Comparison of ENCODE assay signal across 19 cellular contexts in the genomic region with DNA sequence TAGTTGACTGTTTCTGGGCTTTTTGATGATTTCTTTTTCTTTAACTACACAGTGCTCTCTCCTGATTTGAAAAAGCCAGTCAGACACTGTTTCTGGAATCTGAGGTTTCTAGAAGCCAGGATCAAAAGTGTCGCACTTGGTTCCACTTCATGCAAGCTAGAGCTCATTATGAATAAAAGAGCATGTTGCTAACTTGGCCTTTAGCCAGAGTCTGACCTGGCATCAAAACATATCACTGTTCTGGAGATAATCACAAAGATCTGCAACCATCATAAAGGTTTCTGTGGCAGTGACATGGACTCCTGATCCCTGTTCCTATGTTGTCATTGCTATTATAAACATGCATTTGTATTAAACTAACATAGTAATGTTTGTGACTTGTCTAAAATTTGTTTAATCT.
A peak's percentile ranks its signal among the peaks of the same experiment; 100 is the strongest.
DNase-seq lines count a peak whose midpoint lies in the region; FAIRE-seq and TF ChIP-seq lines count a peak whose summit lies in the region.
"Had no signal": no experiment of that assay in that cellular context is flagged by ENCODE, and none has a peak within 500 bp of the region (broad histone marks: within the 10 kb centered on the region; RNA-seq: fewer than 3 reads in every experiment).

No MANE protein-coding gene starts in this region.

- H3K4me3 ChIP-seq in BE2C (ENCODE audit: low read depth, low read length) = no peak overlapping the region
- H3K4me3 ChIP-seq: esophagus squamous epithelium, tibial artery had no signal

- H3K9me3 ChIP-seq in BE2C = no peaks in the 10 kb centered on the region
- H3K9me3 ChIP-seq: esophagus squamous epithelium, tibial artery had no signal

- no peaks in the 10 kb centered on the region for H3K27me3 ChIP-seq in BE2C
- H3K27me3 ChIP-seq: tibial artery had no signal

- no peak for FAIRE-seq in GM12891 (lab: Jason Lieb, UNC)
- FAIRE-seq: astrocyte had no signal

- DNase-seq in BE2C (peak; percentile 9), DMS53 treated with DMSO at 0.1 percent for 48 hours (lab: John Stamatoyannopoulos, UW; ENCODE audit: unreplicated experiment) (peak; percentile 43), NCI-H510A (lab: John Stamatoyannopoulos, UW) (peak; percentile 31), left kidney (ENCODE audit: low read depth, low spot score) (peak; percentile 10), Kasumi-1 (lab: John Stamatoyannopoulos, UW) (no peak), GM12891 (ENCODE audit: insufficient read length, low spot score) (no peak), NOMO-1 treated with DMSO at 0.1 percent for 48 hours (lab: John Stamatoyannopoulos, UW; ENCODE audit: unreplicated experiment) (no peak)
- DNase-seq in stimulated activated CD4-positive, alpha-beta T cell treated with anti-CD3 and anti-CD28 coated beads, Interleukin-1b, Interleukin-23, amount 100 ng/mL, for 48 hours = no peak
- DNase-seq: activated CD4-positive, CD25-positive, alpha-beta regulatory T cell; activated T-cell treated with anti-CD3 and anti-CD28 coated beads, Interleukin-2, amount 50 U/mL, for 72 hours; effector memory CD4-positive, alpha-beta T cell; esophagus squamous epithelium; KG1; NCI-H1048; NCI-H526 treated with DMSO at 0.1 percent for 48 hours; occipital lobe; stimulated activated naive CD4-positive, alpha-beta T cell; tibial artery had no signal

- H3K4me1 ChIP-seq in BE2C = peaks cover 3% of the 10 kb centered on the region; the same call in 1 of the 2 replicates
- H3K4me1 ChIP-seq: esophagus squamous epithelium, tibial artery had no signal

- no peaks in the 10 kb centered on the region for H3K36me3 ChIP-seq in BE2C
- H3K36me3 ChIP-seq: esophagus squamous epithelium, tibial artery had no signal

- TF ChIP-seq CTCF in BE2C (IDR thresholded peaks at IDR 0.05; ENCODE audit: low read depth, low read length) = no peak

- no peak for TF ChIP-seq POLR2A in GM12891 (IDR thresholded peaks at IDR 0.05; ENCODE audit: low read depth, low read length)

TF ChIP-seq in GM12891, 5 proteins besides CTCF, POLR2A, EP300 and RAD21:
- TF ChIP-seq POLR2AphosphoS5 (IDR thresholded peaks at IDR 0.05; ENCODE audit: low read depth, low read length) (no peak), SPI1 (IDR thresholded peaks at IDR 0.05; ENCODE audit: low read depth, low read length) (no peak), TAF1 (IDR thresholded peaks at IDR 0.05; ENCODE audit: low read depth, low read length) (no peak), PAX5 (IDR thresholded peaks at IDR 0.05; ENCODE audit: insufficient read depth, low read length, severe bottlenecking) (no peak), POU2F2 (IDR thresholded peaks at IDR 0.05; ENCODE audit: low read depth, low read length) (no peak)

Comparison
In these comparisons a context has a peak if more than half of its experiments do, and no peak if none do; other contexts are left out.
1. DNase-seq: peak in BE2C (single experiment), DMS53 treated with DMSO at 0.1 percent for 48 hours (single experiment), NCI-H510A (single experiment) and left kidney (single experiment); none in stimulated activated CD4-positive, alpha-beta T cell treated with anti-CD3 and anti-CD28 coated beads, Interleukin-1b, Interleukin-23, amount 100 ng/mL, for 48 hours (single experiment), Kasumi-1 (0 of 2), GM12891 (single experiment) and NOMO-1 treated with DMSO at 0.1 percent for 48 hours (single experiment).